Comparison of ENCODE assay signal across 8 cellular contexts in genomic region chr1:150507912-150508864, GRCh38. TPM values are rescaled to one million over a fixed set of nuclear protein-coding genes. Genes with fewer than 3 reads are reported as not detected.
DNase-seq lines count a peak whose midpoint lies in the region; ATAC-seq and TF ChIP-seq lines count a peak whose summit lies in the region.

Gene ECM1, plus strand, starts transcription at chr1:150508109. Its CDS starts 101 bp downstream, at chr1:150508210.

- H3K4me2 ChIP-seq in PC-3 (ENCODE audit: low read length) = peak within 1 kb of the TSS; percentile 18

- DNase-seq in DMS53 treated with DMSO at 0.1 percent for 48 hours (lab: John Stamatoyannopoulos, UW; ENCODE audit: unreplicated experiment) (peak; percentile 73), PC-3 (peak; percentile 78), endothelial cell (ENCODE audit: low spot score) (no peak), NCI-H774 (lab: John Stamatoyannopoulos, UW) (no peak), hippocampal formation (lab: John Stamatoyannopoulos, UW) (no peak)
- DNase-seq in naive thymus-derived CD4-positive, alpha-beta T cell = no peak
- DNase-seq in activated CD4-positive, alpha-beta T cell treated with anti-CD3 and anti-CD28 coated beads for 4 hours = no peak

- no peaks in the 10 kb centered on the region for H3K27me3 ChIP-seq in PC-3 (ENCODE audit: low read length)
- no peaks in the 10 kb centered on the region for H3K27me3 ChIP-seq in naive thymus-derived CD4-positive, alpha-beta T cell (ENCODE audit: control insufficient read depth in 2 of 2, insufficient read depth in 2 of 2, low read length in 2 of 2)

- no peaks in the 10 kb centered on the region for H3F3A ChIP-seq in PC-3 (ENCODE audit: low read length, unreplicated experiment)

- H3K27ac ChIP-seq in PC-3 (ENCODE audit: low read length) = no peak within 1 kb of the TSS
- no peak within 1 kb of the TSS for H3K27ac ChIP-seq in naive thymus-derived CD4-positive, alpha-beta T cell (ENCODE audit: low read depth, low read length)

- H3K27ac Mint-ChIP-seq in endothelial cell (ENCODE audit: unreplicated experiment) = peak within 1 kb of the TSS; percentile 94
- H3K27ac Mint-ChIP-seq in naive thymus-derived CD4-positive, alpha-beta T cell = peak within 1 kb of the TSS in 3 of 9 donors; percentile 19 to 26 (median 20)

- ATAC-seq in PC-3 = peak; percentile 100
- ATAC-seq in naive thymus-derived CD4-positive, alpha-beta T cell = peak; percentile 64
- no peak for ATAC-seq in HG03159 (IDR thresholded peaks at IDR 0.05; ENCODE audit: unreplicated experiment)

- H3K4me3 ChIP-seq in PC-3 (ENCODE audit: low read length) = no peak within 1 kb of the TSS
- H3K4me3 ChIP-seq in naive thymus-derived CD4-positive, alpha-beta T cell (ENCODE audit: low read length) = no peak within 1 kb of the TSS

- POLR2A ChIA-PET in PC-3 (lab: Charles Lee; ENCODE audit: unreplicated experiment) = interaction anchor here (0.6 kb wide), 2 partner anchors 9 to 71 kb away, joined by 3 read pairs; partner anchors contain the start of gene MCL1
- POLR2A ChIA-PET in naive thymus-derived CD4-positive, alpha-beta T cell (lab: Charles Lee) = interaction anchor here (0.7 kb wide), 1 partner anchor 189 kb away, joined by 3 read pairs; the partner anchor contains the start of gene GOLPH3L

- intact Hi-C loops in PC-3 (cut with micrococcal nuclease) = no loop called here
- intact Hi-C loops in naive thymus-derived CD4-positive, alpha-beta T cell (cut with micrococcal nuclease) = no loop called here

- H3K4me3 Mint-ChIP-seq in endothelial cell (ENCODE audit: unreplicated experiment) = peak within 1 kb of the TSS; percentile 84
- no peak within 1 kb of the TSS for H3K4me3 Mint-ChIP-seq in naive thymus-derived CD4-positive, alpha-beta T cell

- H3K9me3 Mint-ChIP-seq in endothelial cell (ENCODE audit: unreplicated experiment) = no peaks in the 10 kb centered on the region
- H3K9me3 Mint-ChIP-seq in naive thymus-derived CD4-positive, alpha-beta T cell = peaks cover 0 to 1% (median 0%) of the 10 kb centered on the region in 11 donors

- H3K9ac ChIP-seq in PC-3 (ENCODE audit: low read length) = no peak within 1 kb of the TSS

- H3K4me1 ChIP-seq in PC-3 (ENCODE audit: insufficient read depth, low read length) = peaks cover 9% of the 10 kb centered on the region
- no peaks in the 10 kb centered on the region for H3K4me1 ChIP-seq in naive thymus-derived CD4-positive, alpha-beta T cell (ENCODE audit: control insufficient read depth in 2 of 2, insufficient read depth in 2 of 2, low read length in 2 of 2)

- H3K36me3 ChIP-seq in PC-3 (ENCODE audit: low read depth, low read length) = peaks cover 24% of the 10 kb centered on the region
- peaks cover 0 to 39% (median 8%) of the 10 kb centered on the region in 3 experiments for H3K36me3 ChIP-seq in naive thymus-derived CD4-positive, alpha-beta T cell (ENCODE audit: control insufficient read depth in 2 of 3, insufficient read depth in 3 of 3, low read length in 3 of 3)

- H3K79me2 ChIP-seq in PC-3 (ENCODE audit: low read length) = no peaks in the 10 kb centered on the region

- H4K20me1 ChIP-seq in PC-3 (ENCODE audit: low read length) = no peaks in the 10 kb centered on the region

- TSS peak; percentile 42 for BruUV-seq in PC-3 (replicated peaks; lab: Mats Ljungman, UMichigan)

- no peaks in the 10 kb centered on the region for H3K9me2 ChIP-seq in PC-3 (replicated peaks; ENCODE audit: low read length)

- H3K36me3 Mint-ChIP-seq in endothelial cell (ENCODE audit: low read depth, unreplicated experiment) = peaks cover 41% of the 10 kb centered on the region
- peaks cover 17 to 27% (median 18%) of the 10 kb centered on the region in 5 donors for H3K36me3 Mint-ChIP-seq in naive thymus-derived CD4-positive, alpha-beta T cell

- no peak for TF ChIP-seq CTCF in PC-3 (conservative IDR thresholded peaks at IDR 0.05; ENCODE audit: low read depth, low read length)
- TF ChIP-seq CTCF in endothelial cell (IDR thresholded peaks at IDR 0.05; ENCODE audit: unreplicated experiment) = no peak

- peaks cover 14% of the 10 kb centered on the region for H3K27me3 Mint-ChIP-seq in endothelial cell (ENCODE audit: unreplicated experiment)
- H3K27me3 Mint-ChIP-seq in naive thymus-derived CD4-positive, alpha-beta T cell = no peaks in the 10 kb centered on the region

- CTCF ChIA-PET in PC-3 (lab: Charles Lee) = interaction anchor here (1.0 kb wide), 1 partner anchor 25 kb away, joined by 5 read pairs; no protein-coding TSS in a partner anchor
- CTCF ChIA-PET in naive thymus-derived CD4-positive, alpha-beta T cell (lab: Charles Lee) = no interaction called here

- peaks cover 78% of the 10 kb centered on the region for H3K4me1 Mint-ChIP-seq in endothelial cell (ENCODE audit: unreplicated experiment)
- peaks cover 0 to 10% (median 0%) of the 10 kb centered on the region in 7 donors for H3K4me1 Mint-ChIP-seq in naive thymus-derived CD4-positive, alpha-beta T cell

- H2AFZ ChIP-seq in PC-3 (ENCODE audit: low read length) = no peak within 1 kb of the TSS

- no peaks in the 10 kb centered on the region for H3K9me3 ChIP-seq in PC-3 (ENCODE audit: low read length)
- no peaks in the 10 kb centered on the region for H3K9me3 ChIP-seq in naive thymus-derived CD4-positive, alpha-beta T cell (ENCODE audit: control insufficient read depth in 2 of 3, low read length in 3 of 3)

RNA-seq across cellular contexts. Expression of gene ECM1, which starts in this region (rescaled TPM):
- 2.3 and 3.7 TPM in 2 replicates for total RNA-seq in PC-3 (2014; rRNA removed)
- total RNA-seq in endothelial cell (ENCODE audit: unreplicated experiment) = 637 TPM
- total RNA-seq in naive thymus-derived CD4-positive, alpha-beta T cell = 1 to 10 TPM in 3 of 5 experiments, under 1 TPM in 2; 0.29 to 2.4 (median 1.4) TPM
- not detected for polyA plus RNA-seq in naive thymus-derived CD4-positive, alpha-beta T cell

Comparison
In these comparisons a context has a peak if more than half of its experiments do, and no peak if none do; other contexts are left out.
1. RNA of gene ECM1 (total RNA-seq): 637 TPM in endothelial cell (single experiment); 2.3 to 3.7 TPM in PC-3 and 0.29 to 2.4 TPM in naive thymus-derived CD4-positive, alpha-beta T cell; every median in the first group is over 100 times any median in the second.
2. DNase-seq: peak in DMS53 treated with DMSO at 0.1 percent for 48 hours (single experiment) and PC-3 (single experiment); none in endothelial cell (single experiment), naive thymus-derived CD4-positive, alpha-beta T cell (0 of 9), NCI-H774 (single experiment), activated CD4-positive, alpha-beta T cell treated with anti-CD3 and anti-CD28 coated beads for 4 hours (0 of 2) and hippocampal formation (0 of 2).